ENCODE assay signal across 14 cellular contexts in genomic region chr2:169895294-169895985, GRCh38.
DNase-seq lines count a peak whose midpoint lies in the region; ATAC-seq and TF ChIP-seq lines count a peak whose summit lies in the region.
"Had no signal": no experiment of that assay in that cellular context is flagged by ENCODE, and none has a peak within 500 bp of the region (broad histone marks: within the 10 kb centered on the region; RNA-seq: fewer than 3 reads in every experiment).

No MANE protein-coding gene starts in this region.

- H3K27me3 ChIP-seq in mammary epithelial cell (ENCODE audit: insufficient read depth, low read length) (no peaks in the 10 kb centered on the region), breast epithelium (no peaks in the 10 kb centered on the region), foreskin keratinocyte (no peaks in the 10 kb centered on the region)
- H3K27me3 ChIP-seq: hepatocyte, spleen had no signal

- CTCF ChIA-PET in mammary epithelial cell (lab: Charles Lee; ENCODE audit: low non-redundant PET): no interaction called here

- TF ChIP-seq CTCF in mammary epithelial cell (conservative IDR thresholded peaks at IDR 0.05 in 1 of 2, IDR thresholded peaks at IDR 0.05 in 1 of 2; ENCODE audit: extremely low read depth in 1 of 2, insufficient read depth in 1 of 2, low read depth in 1 of 2, low read length in 2 of 2) (no peak), breast epithelium (IDR thresholded peaks at IDR 0.05) (no peak), foreskin keratinocyte (conservative IDR thresholded peaks at IDR 0.05) (no peak)

- H3K4me3 ChIP-seq in mammary epithelial cell (replicated peaks in 1 of 3; ENCODE audit: insufficient read depth in 1 of 3, low read depth in 2 of 3, low read length in 3 of 3) (no peak overlapping the region), breast epithelium (no peak overlapping the region)
- H3K4me3 ChIP-seq: hepatocyte, left ventricle myocardium inferior, spleen had no signal

- ATAC-seq in GM18868 (IDR thresholded peaks at IDR 0.05; ENCODE audit: unreplicated experiment) (no peak), foreskin keratinocyte (no peak)
- ATAC-seq: HCT116 had no signal

- intact Hi-C loops in mammary epithelial cell (cut with micrococcal nuclease) (no loop called here), breast epithelium (cut with DNase I; ENCODE audit: low total_unique reads) (no loop called here)

- H3K4me2 ChIP-seq in mammary epithelial cell (ENCODE audit: insufficient read depth, low read depth, low read length): no peak overlapping the region
- H3K4me2 ChIP-seq: hepatocyte had no signal

- H3K9me3 ChIP-seq in mammary epithelial cell (replicated peaks; ENCODE audit: insufficient read depth, low read length) (no peaks in the 10 kb centered on the region), breast epithelium (no peaks in the 10 kb centered on the region)
- H3K9me3 ChIP-seq: left ventricle myocardium inferior, spleen had no signal

- WGBS in mammary epithelial cell (ENCODE audit: low coverage, missing lambda C conversion rate): 89% methylated on average over 3 of the region's 3 CpGs

- in situ Hi-C loops in mammary epithelial cell (cut with MboI; ENCODE audit: low sequenced_read_pairs in 2 of 2): no loop called here

- dilution Hi-C loops in mammary epithelial cell (cut with HindIII; ENCODE audit: low sequenced_read_pairs): loop anchor here (10.0 kb wide), 1 partner anchor 51 kb away; no protein-coding TSS in a partner anchor

- H3K79me2 ChIP-seq in mammary epithelial cell (ENCODE audit: insufficient read depth, low read length): no peaks in the 10 kb centered on the region
- H3K79me2 ChIP-seq: hepatocyte had no signal

- DNase-seq in mammary epithelial cell (peak; percentile 6), breast epithelium (ENCODE audit: low spot score in 2 of 2) (no peak), amniotic epithelial cell (ENCODE audit: low read depth) (peak; percentile 68), globus pallidus (ENCODE audit: low spot score) (peak; percentile 26), stromal cell of bone marrow (ENCODE audit: low read depth) (peak; percentile 9), activated T-cell treated with anti-CD3 and anti-CD28 coated beads for 4 hours (no peak), foreskin keratinocyte (no peak)
- DNase-seq: activated CD8-positive, alpha-beta memory T cell treated with anti-CD3 and anti-CD28 coated beads for 24 hours; left ventricle myocardium inferior; MM.1S; spleen had no signal

- no peak overlapping the region for H2AFZ ChIP-seq in mammary epithelial cell (ENCODE audit: low read depth, low read length)
- H2AFZ ChIP-seq: hepatocyte had no signal

- H3K27ac ChIP-seq in mammary epithelial cell (ENCODE audit: insufficient read depth, low read depth, low read length): no peak overlapping the region
- no peak overlapping the region for H3K27ac ChIP-seq in breast epithelium
- no peak overlapping the region for H3K27ac ChIP-seq in foreskin keratinocyte
- H3K27ac ChIP-seq: hepatocyte, left ventricle myocardium inferior, spleen had no signal

- TF ChIP-seq POLR2A in breast epithelium (IDR thresholded peaks at IDR 0.05): no peak

- BruUV-seq in mammary epithelial cell (replicated peaks; lab: Mats Ljungman, UMichigan): no TSS peak

- no peaks in the 10 kb centered on the region for H4K20me1 ChIP-seq in mammary epithelial cell (ENCODE audit: insufficient read depth, low read length)

- peaks cover 5% of the 10 kb centered on the region for H3K4me1 ChIP-seq in mammary epithelial cell (ENCODE audit: insufficient read depth, low read length)
- no peaks in the 10 kb centered on the region for H3K4me1 ChIP-seq in breast epithelium
- H3K4me1 ChIP-seq in foreskin keratinocyte: no peaks in the 10 kb centered on the region

- H3K36me3 ChIP-seq in mammary epithelial cell (ENCODE audit: insufficient read depth, low read length): no peaks in the 10 kb centered on the region
- no peaks in the 10 kb centered on the region for H3K36me3 ChIP-seq in breast epithelium

- no peak overlapping the region for H3K9ac ChIP-seq in mammary epithelial cell (ENCODE audit: insufficient read depth, low read length)

Comparison
In these comparisons a context has a peak if more than half of its experiments do, and no peak if none do; other contexts are left out.
1. DNase-seq: peak in mammary epithelial cell (single experiment), amniotic epithelial cell (single experiment), globus pallidus (single experiment) and stromal cell of bone marrow (single experiment); none in breast epithelium (0 of 2), activated T-cell treated with anti-CD3 and anti-CD28 coated beads for 4 hours (single experiment) and foreskin keratinocyte (0 of 2).